8 cellular contexts compared by ENCODE assay signal in genomic region chr6:133953634-133954415, GRCh38. TPM values are rescaled to one million over a fixed set of nuclear protein-coding genes. Genes with fewer than 3 reads are reported as not detected.
DNase-seq lines count a peak whose midpoint lies in the region; ATAC-seq, FAIRE-seq and TF ChIP-seq lines count a peak whose summit lies in the region.

No MANE protein-coding gene starts in this region.

- in situ Hi-C loops in K562 (cut with MboI): no loop called here

- intact Hi-C loops in K562 (cut with micrococcal nuclease): loop anchor here (1.0 to 10.0 kb wide), 3 partner anchors 19 to 1231 kb away; partner anchors contain the start of genes MYB and RPS12

- H3K36me3 ChIP-seq in HUES6 (ENCODE audit: control insufficient read depth, insufficient read depth, low read length): no peaks in the 10 kb centered on the region
- H3K36me3 ChIP-seq in K562 (ENCODE audit: control insufficient read depth, insufficient read depth, low read length): peaks cover 6% of the 10 kb centered on the region; the same call in 2 of the 3 replicates
- H3K36me3 ChIP-seq in mesendoderm (ENCODE audit: control insufficient read depth, insufficient read depth, low read length): no peaks in the 10 kb centered on the region

- H3K27me3 ChIP-seq in HUES6 (ENCODE audit: control insufficient read depth, insufficient read depth, low read length) (peaks cover 8% of the 10 kb centered on the region; the same call in 1 of the 2 replicates), K562 (ENCODE audit: control insufficient read depth in 2 of 2, insufficient read depth in 2 of 2, low read length in 2 of 2) (no peaks in the 10 kb centered on the region), mesendoderm (ENCODE audit: insufficient read depth, low read length, poor library complexity) (no peaks in the 10 kb centered on the region)

- H3K4me2 ChIP-seq in K562 (ENCODE audit: insufficient read depth, low read length): peak overlapping the region; percentile 99
- H3K4me2 ChIP-seq in mesendoderm (ENCODE audit: low read length): peak overlapping the region; percentile 69

- peaks cover 70% of the 10 kb centered on the region for H3K79me2 ChIP-seq in K562 (ENCODE audit: control insufficient read depth, insufficient read depth, low read length)
- peaks cover 38% of the 10 kb centered on the region for H3K79me2 ChIP-seq in mesendoderm (ENCODE audit: control insufficient read depth, insufficient read depth, low read length)

- no peak overlapping the region for H2AFZ ChIP-seq in K562 (ENCODE audit: low read depth, low read length)

- no peak for TF ChIP-seq POLR2A in K562 (conservative IDR thresholded peaks at IDR 0.05)

- no peak overlapping the region for H4K5ac ChIP-seq in mesendoderm (ENCODE audit: low read length)

- no peak overlapping the region for H4K8ac ChIP-seq in mesendoderm (ENCODE audit: low read depth, low read length)

- no peaks in the 10 kb centered on the region for H3K9me1 ChIP-seq in K562 (ENCODE audit: control insufficient read depth, insufficient read depth, low read length)

- no peak overlapping the region for H2BK15ac ChIP-seq in mesendoderm (replicated peaks; ENCODE audit: low read depth)

- 0 out of 2 replicates have a peak overlapping the region, but pooled peaks have one; percentile 69 for H3K27ac ChIP-seq in HUES6 (ENCODE audit: low read depth, low read length)
- H3K27ac ChIP-seq in K562 (ENCODE audit: extremely low read depth, low read depth, low read length): peak overlapping the region; percentile 87
- no peak overlapping the region for H3K27ac ChIP-seq in mesendoderm (ENCODE audit: low read depth, low read length)

- BruUV-seq in K562 (replicated peaks; lab: Mats Ljungman, UMichigan): TSS peak; percentile 39

- no peak for FAIRE-seq in K562 (lab: Jason Lieb, UNC)

- H3K18ac ChIP-seq in mesendoderm (ENCODE audit: low read length): peak overlapping the region; percentile 5

- DNase-seq in AG09309 (ENCODE audit: low read depth): no peak
- peak in 2 of 4 experiments; percentile 36 to 58 for DNase-seq in K562 (ENCODE audit: extremely low read depth in 1 of 4, low spot score in 3 of 4)
- peak; percentile 29 for DNase-seq in mesendoderm
- DNase-seq in stimulated activated CD4-positive, alpha-beta T cell treated with anti-CD3 and anti-CD28 coated beads, Interleukin-2, amount 100 ng/mL, for 24 hours: no peak
- DNase-seq in SKM-1 treated with dmso at 0.1 percent for 144 hours (lab: John Stamatoyannopoulos, UW; ENCODE audit: unreplicated experiment): no peak
- no peak for DNase-seq in activated CD4-positive, alpha-beta T cell treated with anti-CD3 and anti-CD28 coated beads, Interleukin-2, amount 50 U/mL, for 1 hour

- H2BK120ac ChIP-seq in mesendoderm (ENCODE audit: low read depth, low read length): no peak overlapping the region

- CTCF ChIA-PET in K562 (lab: Yijun Ruan, JAX; ENCODE audit: low intra/inter-chr PET ratio): no interaction called here

- no peaks in the 10 kb centered on the region for H4K20me1 ChIP-seq in K562 (replicated peaks; ENCODE audit: control insufficient read depth, insufficient read depth, low read length)

- ATAC-seq in K562 (peak; percentile 22), GM18517 (IDR thresholded peaks at IDR 0.05; ENCODE audit: unreplicated experiment) (no peak)

- no peak overlapping the region for H3K23ac ChIP-seq in mesendoderm (ENCODE audit: low read length)

- no peak for TF ChIP-seq RAD21 in K562 (CRISPR knock-in tag; conservative IDR thresholded peaks at IDR 0.05 in 1 of 2, IDR thresholded peaks at IDR 0.05 in 1 of 2)

- no peak overlapping the region for H2BK5ac ChIP-seq in mesendoderm (ENCODE audit: low read length)

- under 1% methylated on average over 22 of the region's 23 CpGs for WGBS in K562 (ENCODE audit: insufficient coverage, low coverage, missing lambda C conversion rate)
- no CpG with 5 or more reads among the region's 23 CpGs for WGBS in mesendoderm (ENCODE audit: extremely low coverage, insufficient coverage, low lambda C conversion rate)

- POLR2A ChIA-PET in K562 (lab: Yijun Ruan, JAX): interaction anchor here (0.6 to 3.7 kb wide), 15 partner anchors 8 to 1140 kb away, joined by 3 to 19 read pairs (median 4); partner anchors contain the start of gene RPS12

- peak overlapping the region; percentile 92 for H3K9ac ChIP-seq in HUES6 (ENCODE audit: low read length)
- peak overlapping the region; percentile 73 to 95 for H3K9ac ChIP-seq in K562 (ENCODE audit: insufficient read depth in 1 of 2, low read depth in 2 of 2, low read length in 2 of 2)
- H3K9ac ChIP-seq in mesendoderm (ENCODE audit: low read length): peak overlapping the region; percentile 88

- TF ChIP-seq EP300 in K562 (IDR thresholded peaks at IDR 0.05; ENCODE audit: low read length): no peak

- H3K4ac ChIP-seq in mesendoderm (ENCODE audit: low read depth, low read length): peak overlapping the region; percentile 40

- H3K56ac ChIP-seq in mesendoderm (ENCODE audit: low read length): peak overlapping the region; percentile 96

- no peak for TF ChIP-seq CTCF in AG09309 (IDR thresholded peaks at IDR 0.05; ENCODE audit: control insufficient read depth, insufficient read depth, low read depth, low read length, missing control alignments)
- TF ChIP-seq CTCF in K562 (IDR thresholded peaks at IDR 0.05 in 2 of 3, conservative IDR thresholded peaks at IDR 0.05 in 1 of 3; ENCODE audit: insufficient read depth in 2 of 3, low read depth in 1 of 3, low read length in 3 of 3): no peak

- H2AK5ac ChIP-seq in mesendoderm (ENCODE audit: low read length): no peak overlapping the region

- peaks cover 18% of the 10 kb centered on the region for H3K4me1 ChIP-seq in HUES6 (ENCODE audit: control insufficient read depth, insufficient read depth, low read length)
- H3K4me1 ChIP-seq in K562 (replicated peaks in 1 of 2; ENCODE audit: control insufficient read depth in 2 of 2, insufficient read depth in 2 of 2, low read length in 2 of 2): peaks cover 11 to 12% of the 10 kb centered on the region in 2 experiments; a peak in 3 of 5 replicates
- peaks cover 3% of the 10 kb centered on the region for H3K4me1 ChIP-seq in mesendoderm (ENCODE audit: control insufficient read depth, low read depth, low read length)

- H3K4me3 ChIP-seq in AG09309 (ENCODE audit: control insufficient read depth, low read depth, low read length): peak overlapping the region; percentile 85
- H3K4me3 ChIP-seq in HUES6 (ENCODE audit: low read depth, low read length): peak overlapping the region; percentile 83
- peak overlapping the region; percentile 92 for H3K4me3 ChIP-seq in K562
- peak overlapping the region; percentile 88 for H3K4me3 ChIP-seq in mesendoderm (ENCODE audit: low read length)

- no peaks in the 10 kb centered on the region for H3K9me3 ChIP-seq in HUES6 (ENCODE audit: control insufficient read depth, insufficient read depth, low read depth, low read length)
- no peaks in the 10 kb centered on the region for H3K9me3 ChIP-seq in K562 (replicated peaks; ENCODE audit: control insufficient read depth, insufficient read depth, low read depth, low read length)

- peaks cover 5% of the 10 kb centered on the region for H3K79me1 ChIP-seq in mesendoderm (ENCODE audit: low read length)

TF ChIP-seq in K562, 482 proteins besides CTCF, POLR2A, EP300 and RAD21 (continues in another document):
- TF ChIP-seq, protein P1, sequence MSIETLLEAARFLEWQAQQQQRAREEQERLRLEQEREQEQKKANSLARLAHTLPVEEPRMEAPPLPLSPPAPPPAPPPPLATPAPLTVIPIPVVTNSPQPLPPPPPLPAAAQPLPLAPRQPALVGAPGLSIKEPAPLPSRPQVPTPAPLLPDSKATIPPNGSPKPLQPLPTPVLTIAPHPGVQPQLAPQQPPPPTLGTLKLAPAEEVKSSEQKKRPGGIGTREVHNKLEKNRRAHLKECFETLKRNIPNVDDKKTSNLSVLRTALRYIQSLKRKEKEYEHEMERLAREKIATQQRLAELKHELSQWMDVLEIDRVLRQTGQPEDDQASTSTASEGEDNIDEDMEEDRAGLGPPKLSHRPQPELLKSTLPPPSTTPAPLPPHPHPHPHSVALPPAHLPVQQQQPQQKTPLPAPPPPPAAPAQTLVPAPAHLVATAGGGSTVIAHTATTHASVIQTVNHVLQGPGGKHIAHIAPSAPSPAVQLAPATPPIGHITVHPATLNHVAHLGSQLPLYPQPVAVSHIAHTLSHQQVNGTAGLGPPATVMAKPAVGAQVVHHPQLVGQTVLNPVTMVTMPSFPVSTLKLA (conservative IDR thresholded peaks at IDR 0.05): peak in 1 of 2 experiments; percentile 15; a peak in 1 of 4 replicates
- peak; percentile 11 for TF ChIP-seq HDAC3 (IDR thresholded peaks at IDR 0.05; ENCODE audit: borderline replicate concordance, partially characterized antibody)

RNA-seq across cellular contexts. Expression of gene TBPL1, which starts 0.8 kb away (rescaled TPM):
- total RNA-seq in K562 (2011; cell fraction: chromatin; rRNA removed; ENCODE audit: low replicate concordance): 34.2 and 47.0 TPM in 2 replicates
- 15.3 and 15.9 TPM in 2 replicates for total RNA-seq in K562 (2011; cell fraction: nucleolus; rRNA removed)
- 30.6 and 43.0 TPM in 2 replicates for total RNA-seq in K562 (2011; cell fraction: nucleoplasm; rRNA removed)
- total RNA-seq in K562 (2014; rRNA removed): 78.1 and 103 TPM in 2 replicates
- total RNA-seq in K562 (2014; rRNA removed; fragmentation: Illumina TruSeq; extraction: Trizol): 130 and 152 TPM in 2 replicates
- total RNA-seq in K562 (2015; rRNA removed; fragmentation: Illumina TruSeq; extraction: Trizol): 93.9 and 100 TPM in 2 replicates
- 117 and 122 TPM in 2 replicates for total RNA-seq in K562 (2021)
- polyA plus RNA-seq in K562 (2011; rRNA removed): 97.4 and 152 TPM in 2 replicates
- 36.3 and 53.2 TPM in 2 replicates for polyA plus RNA-seq in K562 (2011; cell fraction: cytosol; rRNA removed)
- polyA plus RNA-seq in K562 (2011; cell fraction: nucleus; rRNA removed): 72.5 and 93.1 TPM in 2 replicates
- polyA plus RNA-seq in K562 (2012): 112 and 178 TPM in 2 replicates
- polyA plus RNA-seq in K562 (2014; fragmentation: Illumina TruSeq; extraction: Trizol): 99.2 and 119 TPM in 2 replicates
- 100 to 1,000 TPM; 107 to 147 TPM for polyA plus RNA-seq in K562 (2014; fragmentation: Nextera tagmentation; extraction: Ambion mirVana)
- polyA plus RNA-seq in K562 (2014; rRNA removed): 105 and 172 TPM in 2 replicates
- 67.4 and 91.3 TPM in 2 replicates for polyA minus RNA-seq in K562 (2011; rRNA and poly(A)+ RNA removed)
- 29.2 and 63.0 TPM in 2 replicates for polyA minus RNA-seq in K562 (2011; cell fraction: cytosol; rRNA and poly(A)+ RNA removed)
- polyA minus RNA-seq in K562 (2011; cell fraction: nucleus; rRNA and poly(A)+ RNA removed): 16.3 and 20.2 TPM in 2 replicates
- polyA plus RNA-seq in mesendoderm (2013, experiment 1 of 2): 92.5 TPM
- polyA plus RNA-seq in mesendoderm (2013, experiment 2 of 2): 90.4 TPM
